In the genomic region with DNA sequence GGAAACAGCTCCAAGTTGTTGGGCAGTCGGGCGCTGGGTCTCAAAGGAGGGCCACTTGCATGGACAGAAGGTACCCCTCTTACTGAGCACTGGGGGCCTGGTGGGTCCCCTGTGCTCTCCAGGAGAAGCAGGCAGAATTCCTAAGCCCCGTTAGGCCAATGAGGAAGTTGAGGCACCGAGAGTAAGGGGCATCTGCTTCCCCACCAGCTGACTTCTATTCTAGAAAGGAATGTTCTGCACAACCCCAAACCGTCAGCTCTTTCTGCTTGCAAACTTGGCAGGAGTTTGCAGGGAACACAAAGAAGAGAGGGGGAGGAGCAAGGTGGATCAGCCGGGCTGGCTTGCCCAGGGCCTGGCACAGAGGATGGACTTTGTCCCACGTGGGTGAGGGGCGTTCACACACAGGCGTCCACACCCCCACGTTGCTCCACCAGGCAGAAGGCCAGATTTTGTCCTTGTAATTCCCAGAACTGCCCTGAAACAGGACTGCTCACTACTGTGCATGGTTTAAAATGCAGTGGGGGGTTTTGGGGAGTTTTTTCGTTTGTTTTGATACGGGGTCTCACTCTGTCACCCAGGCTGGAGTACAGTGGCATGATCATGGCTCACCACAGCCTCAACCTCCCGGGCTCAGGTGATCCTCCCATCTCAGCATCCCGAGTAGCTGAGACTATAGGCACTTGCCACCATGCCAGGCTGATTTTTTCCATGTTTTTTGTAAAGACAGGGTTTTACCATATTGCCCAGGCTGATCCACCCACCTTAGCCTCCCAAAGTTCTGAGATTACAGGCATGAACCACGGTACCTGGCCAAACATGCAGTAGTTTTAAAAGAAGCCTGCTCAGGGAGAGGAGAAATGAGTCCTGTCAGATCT, we compare ENCODE assay signal across 9 cellular contexts.
A peak's percentile ranks its signal among the peaks of the same experiment; 100 is the strongest.
DNase-seq lines count a peak whose midpoint lies in the region; ATAC-seq, FAIRE-seq and TF ChIP-seq lines count a peak whose summit lies in the region.
"Had no signal": no experiment of that assay in that cellular context is flagged by ENCODE, and none has a peak within 500 bp of the region (broad histone marks: within the 10 kb centered on the region; RNA-seq: fewer than 3 reads in every experiment).

No MANE protein-coding gene starts in this region.

- H3K27ac Mint-ChIP-seq in activated CD4-positive, alpha-beta memory T cell treated with anti-CD3 and anti-CD28 coated beads for 36 hours, result no peak overlapping the region
- H3K27ac Mint-ChIP-seq in natural killer cell treated with Interleukin-12 subunit alpha and Interleukin-12 subunit beta and Interleukin-15 and Interleukin-18, amount 100 ng/mL, for 72 hours, result no peak overlapping the region

- H3K27ac ChIP-seq in RWPE2 (ENCODE audit: poor library complexity, severe bottlenecking) (no peak overlapping the region), gastroesophageal sphincter (peak overlapping the region; percentile 66 to 79 (median 78)), pancreas (peak overlapping the region; percentile 60 to 87 (median 76))

- H3K9me3 Mint-ChIP-seq in activated CD4-positive, alpha-beta memory T cell treated with anti-CD3 and anti-CD28 coated beads for 36 hours, result no peaks in the 10 kb centered on the region
- H3K9me3 Mint-ChIP-seq in natural killer cell treated with Interleukin-12 subunit alpha and Interleukin-12 subunit beta and Interleukin-15 and Interleukin-18, amount 100 ng/mL, for 72 hours, result no peaks in the 10 kb centered on the region

- intact Hi-C loops in pancreas (cut with DNase I), result no loop called here
- intact Hi-C loops in activated CD4-positive, alpha-beta memory T cell treated with anti-CD3 and anti-CD28 coated beads for 36 hours (cut with micrococcal nuclease), result loop anchor here (10.0 kb wide), 1 partner anchor 111 kb away; no protein-coding TSS in a partner anchor

- CTCF ChIA-PET in activated CD4-positive, alpha-beta memory T cell treated with anti-CD3 and anti-CD28 coated beads for 36 hours (lab: Charles Lee), result no interaction called here

- peaks cover 19% of the 10 kb centered on the region for H3K4me1 Mint-ChIP-seq in activated CD4-positive, alpha-beta memory T cell treated with anti-CD3 and anti-CD28 coated beads for 36 hours (ENCODE audit: low read depth)
- peaks cover 12% of the 10 kb centered on the region in 2 donors for H3K4me1 Mint-ChIP-seq in natural killer cell treated with Interleukin-12 subunit alpha and Interleukin-12 subunit beta and Interleukin-15 and Interleukin-18, amount 100 ng/mL, for 72 hours (ENCODE audit: low read depth in 2 of 2)

- H3K4me3 ChIP-seq in RWPE2 (ENCODE audit: severe bottlenecking) (no peak overlapping the region), gastroesophageal sphincter (no peak overlapping the region), pancreas (no peak overlapping the region)

- ATAC-seq in RWPE2 (ENCODE audit: low read depth) (peak; percentile 46), gastroesophageal sphincter (peak; percentile 83), pancreas (peak; percentile 85 to 92 (median 92)), GM18909 (IDR thresholded peaks at IDR 0.05; ENCODE audit: poor library complexity, unreplicated experiment) (no peak)
- no peak for ATAC-seq in natural killer cell treated with Interleukin-12 subunit alpha and Interleukin-12 subunit beta and Interleukin-15 and Interleukin-18, amount 100 ng/mL, for 72 hours

- no peak for FAIRE-seq in pancreas (lab: Jason Lieb, UNC)

- no peak for TF ChIP-seq CTCF in RWPE2 (IDR thresholded peaks at IDR 0.05; ENCODE audit: poor library complexity, severe bottlenecking)
- peak in 1 of 4 experiments; percentile 11 for TF ChIP-seq CTCF in gastroesophageal sphincter (IDR thresholded peaks at IDR 0.05)
- TF ChIP-seq CTCF in pancreas (IDR thresholded peaks at IDR 0.05), result no peak

- H3K9me3 ChIP-seq in RWPE2 (ENCODE audit: severe bottlenecking) (no peaks in the 10 kb centered on the region), gastroesophageal sphincter (no peaks in the 10 kb centered on the region), pancreas (no peaks in the 10 kb centered on the region)

- no peak for TF ChIP-seq POLR2A in gastroesophageal sphincter (IDR thresholded peaks at IDR 0.05)

- no peaks in the 10 kb centered on the region for H3K36me3 Mint-ChIP-seq in activated CD4-positive, alpha-beta memory T cell treated with anti-CD3 and anti-CD28 coated beads for 36 hours
- H3K36me3 Mint-ChIP-seq in natural killer cell treated with Interleukin-12 subunit alpha and Interleukin-12 subunit beta and Interleukin-15 and Interleukin-18, amount 100 ng/mL, for 72 hours, result no peaks in the 10 kb centered on the region

- 17 to 18% methylated on average over 8 to 9 of the region's 15 CpGs for WGBS in gastroesophageal sphincter (ENCODE audit: low coverage in 1 of 2), 2 donors
- WGBS in pancreas, 2 donors, result 9 to 11% methylated on average over 15 of the region's 15 CpGs

- H3K27me3 ChIP-seq in RWPE2 (ENCODE audit: insufficient read depth, poor library complexity, severe bottlenecking) (no peaks in the 10 kb centered on the region), gastroesophageal sphincter (no peaks in the 10 kb centered on the region), pancreas (no peaks in the 10 kb centered on the region)

- no peak for TF ChIP-seq EP300 in gastroesophageal sphincter (IDR thresholded peaks at IDR 0.05)

- DNase-seq in Ammon's horn (ENCODE audit: low spot score), result peak; percentile 75
- DNase-seq in RWPE2 (ENCODE audit: low spot score), result no peak
- DNase-seq in pancreas, result peak; percentile 83 to 98 (median 98)
- no peak for DNase-seq in activated CD4-positive, alpha-beta memory T cell treated with anti-CD3 and anti-CD28 coated beads for 36 hours
- no peak for DNase-seq in HUDEP-2 (lab: John Stamatoyannopoulos, UW; ENCODE audit: unreplicated experiment in 76 of 76)
- no peak for DNase-seq in natural killer cell treated with Interleukin-12 subunit alpha and Interleukin-12 subunit beta and Interleukin-15 and Interleukin-18, amount 100 ng/mL, for 72 hours (ENCODE audit: low spot score)
- DNase-seq: activated T-cell treated with anti-CD3 and anti-CD28 coated beads, Interleukin-2, amount 50 U/mL, for 1 hour had no signal

- H3K4me3 Mint-ChIP-seq in activated CD4-positive, alpha-beta memory T cell treated with anti-CD3 and anti-CD28 coated beads for 36 hours, result no peak overlapping the region
- no peak overlapping the region for H3K4me3 Mint-ChIP-seq in natural killer cell treated with Interleukin-12 subunit alpha and Interleukin-12 subunit beta and Interleukin-15 and Interleukin-18, amount 100 ng/mL, for 72 hours

- POLR2A ChIA-PET in activated CD4-positive, alpha-beta memory T cell treated with anti-CD3 and anti-CD28 coated beads for 36 hours (lab: Charles Lee), result no interaction called here

- peaks cover 4% of the 10 kb centered on the region for H3K27me3 Mint-ChIP-seq in activated CD4-positive, alpha-beta memory T cell treated with anti-CD3 and anti-CD28 coated beads for 36 hours
- H3K27me3 Mint-ChIP-seq in natural killer cell treated with Interleukin-12 subunit alpha and Interleukin-12 subunit beta and Interleukin-15 and Interleukin-18, amount 100 ng/mL, for 72 hours, result peaks cover 15 to 17% of the 10 kb centered on the region in 2 donors

- H3K4me1 ChIP-seq in RWPE2 (ENCODE audit: insufficient read depth, poor library complexity, severe bottlenecking), result no peaks in the 10 kb centered on the region
- peaks cover 9 to 45% (median 31%) of the 10 kb centered on the region in 3 donors for H3K4me1 ChIP-seq in gastroesophageal sphincter
- peaks cover 25 to 35% (median 27%) of the 10 kb centered on the region in 3 donors for H3K4me1 ChIP-seq in pancreas

- no peaks in the 10 kb centered on the region for H3K36me3 ChIP-seq in RWPE2 (ENCODE audit: low read depth)
- H3K36me3 ChIP-seq in gastroesophageal sphincter, result no peaks in the 10 kb centered on the region
- H3K36me3 ChIP-seq in pancreas, result no peaks in the 10 kb centered on the region

Comparison
In these comparisons a context has a peak if more than half of its experiments do, and no peak if none do; other contexts are left out.
1. DNase-seq: peak in Ammon's horn (single experiment) and pancreas (6 of 6); none in RWPE2 (single experiment), activated CD4-positive, alpha-beta memory T cell treated with anti-CD3 and anti-CD28 coated beads for 36 hours (single experiment), HUDEP-2 (0 of 76) and natural killer cell treated with Interleukin-12 subunit alpha and Interleukin-12 subunit beta and Interleukin-15 and Interleukin-18, amount 100 ng/mL, for 72 hours (single experiment).
2. ATAC-seq: peak in RWPE2 (single experiment), gastroesophageal sphincter (single experiment) and pancreas (4 of 4); none in GM18909 (single experiment) and natural killer cell treated with Interleukin-12 subunit alpha and Interleukin-12 subunit beta and Interleukin-15 and Interleukin-18, amount 100 ng/mL, for 72 hours (0 of 2).